Comparison of ENCODE assay signal across 8 cellular contexts in the genomic region with DNA sequence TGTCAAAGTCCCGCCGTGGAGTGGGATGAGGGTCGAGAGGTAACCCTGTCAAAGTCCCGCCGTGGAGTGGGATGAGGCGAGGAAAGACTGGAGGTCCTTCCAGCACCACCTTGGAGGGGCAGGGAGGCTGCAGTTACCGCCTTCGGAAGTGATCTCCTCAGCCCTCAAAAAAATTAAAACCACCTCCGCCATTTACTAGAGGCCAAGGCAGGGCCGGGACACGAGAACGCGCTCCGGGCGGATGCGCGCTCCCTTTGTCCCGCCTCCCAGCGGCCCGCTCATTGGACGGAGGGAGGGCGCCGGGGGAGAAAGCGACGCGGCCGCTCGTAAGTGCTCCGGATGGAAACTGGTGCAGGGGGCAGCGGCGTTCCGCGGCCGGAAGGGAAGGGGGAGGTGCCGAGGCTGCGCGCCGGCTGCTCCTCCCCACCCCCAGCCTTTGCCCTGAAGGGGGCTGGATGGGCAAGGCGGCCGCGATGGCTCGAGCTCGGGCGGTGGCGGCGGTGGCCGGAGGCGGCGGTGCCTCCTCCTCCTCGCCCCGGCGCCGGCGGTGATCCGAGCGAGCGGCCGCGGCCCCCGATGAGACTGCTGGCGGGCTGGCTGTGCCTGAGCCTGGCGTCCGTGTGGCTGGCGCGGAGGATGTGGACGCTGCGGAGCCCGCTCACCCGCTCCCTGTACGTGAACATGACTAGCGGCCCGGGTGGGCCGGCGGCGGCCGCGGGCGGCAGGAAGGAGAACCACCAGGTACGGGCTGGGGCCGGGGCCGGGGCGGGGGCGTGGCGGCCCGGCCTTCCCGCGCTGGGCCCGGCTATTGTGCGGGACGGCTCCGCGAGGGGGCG. TPM values are rescaled to one million over a fixed set of nuclear protein-coding genes. Genes with fewer than 3 reads are reported as not detected.
DNase-seq lines count a peak whose midpoint lies in the region; ATAC-seq and TF ChIP-seq lines count a peak whose summit lies in the region.

Gene METTL9, plus strand, starts transcription at position 420 of the 836 bp plus-strand sequence. Its CDS starts 157 bp downstream, at position 577.

- TF ChIP-seq CTCF in BE2C (IDR thresholded peaks at IDR 0.05; ENCODE audit: low read depth, low read length): no peak

- no peaks in the 10 kb centered on the region for H3K9me3 ChIP-seq in BE2C

- CTCF ChIA-PET in activated CD4-positive, alpha-beta T cell treated with anti-CD3 and anti-CD28 coated beads, Interleukin-2, amount 10 ng/mL, durations not matched to agents 7 days and 5 days (lab: Charles Lee): interaction anchor here (0.8 kb wide), 1 partner anchor 32 kb away, joined by 3 read pairs; no protein-coding TSS in a partner anchor

- H3K36me3 Mint-ChIP-seq in activated CD4-positive, alpha-beta T cell treated with anti-CD3 and anti-CD28 coated beads, Interleukin-2, amount 10 ng/mL, durations not matched to agents 7 days and 5 days (ENCODE audit: low read depth): peaks cover 10% of the 10 kb centered on the region

- peaks cover 52% of the 10 kb centered on the region for H3K4me1 Mint-ChIP-seq in activated CD4-positive, alpha-beta T cell treated with anti-CD3 and anti-CD28 coated beads, Interleukin-2, amount 10 ng/mL, durations not matched to agents 7 days and 5 days

- H3K27me3 ChIP-seq in BE2C: no peaks in the 10 kb centered on the region

- peak; percentile 85 for ATAC-seq in HG03460 (IDR thresholded peaks at IDR 0.05; ENCODE audit: unreplicated experiment)

- no peaks in the 10 kb centered on the region for H3K9me3 Mint-ChIP-seq in activated CD4-positive, alpha-beta T cell treated with anti-CD3 and anti-CD28 coated beads, Interleukin-2, amount 10 ng/mL, durations not matched to agents 7 days and 5 days

- peak within 1 kb of the TSS; percentile 95 for H3K27ac Mint-ChIP-seq in activated CD4-positive, alpha-beta T cell treated with anti-CD3 and anti-CD28 coated beads, Interleukin-2, amount 10 ng/mL, durations not matched to agents 7 days and 5 days

- H3K4me3 ChIP-seq in BE2C (ENCODE audit: low read depth, low read length): peak within 1 kb of the TSS; percentile 98

- DNase-seq in BE2C: peak; percentile 97
- peak; percentile 76 for DNase-seq in GM19240 (ENCODE audit: insufficient read length, low spot score)
- DNase-seq in NCI-H526 (lab: John Stamatoyannopoulos, UW): peak; percentile 83 to 98
- peak; percentile 94 for DNase-seq in activated CD4-positive, alpha-beta T cell treated with anti-CD3 and anti-CD28 coated beads, Interleukin-2, amount 10 ng/mL, durations not matched to agents 7 days and 5 days
- peak; percentile 90 for DNase-seq in cortex of kidney (lab: John Stamatoyannopoulos, UW)
- DNase-seq in left kidney (ENCODE audit: low read depth, low spot score): peak; percentile 99
- peak; percentile 94 for DNase-seq in stimulated activated CD4-positive, alpha-beta T cell treated with anti-CD3 and anti-CD28 coated beads, Interleukin-2, amount 100 ng/mL, for 24 hours

- POLR2A ChIA-PET in activated CD4-positive, alpha-beta T cell treated with anti-CD3 and anti-CD28 coated beads, Interleukin-2, amount 10 ng/mL, durations not matched to agents 7 days and 5 days (lab: Charles Lee): no interaction called here

- no peaks in the 10 kb centered on the region for H3K36me3 ChIP-seq in BE2C

- H3K4me3 Mint-ChIP-seq in activated CD4-positive, alpha-beta T cell treated with anti-CD3 and anti-CD28 coated beads, Interleukin-2, amount 10 ng/mL, durations not matched to agents 7 days and 5 days: peak within 1 kb of the TSS; percentile 84

- H3K27me3 Mint-ChIP-seq in activated CD4-positive, alpha-beta T cell treated with anti-CD3 and anti-CD28 coated beads, Interleukin-2, amount 10 ng/mL, durations not matched to agents 7 days and 5 days: no peaks in the 10 kb centered on the region

- peaks cover 3% of the 10 kb centered on the region; the same call in 1 of the 2 replicates for H3K4me1 ChIP-seq in BE2C

RNA-seq across cellular contexts. Expression of gene METTL9, which starts in this region (rescaled TPM):
- 101 TPM for polyA plus RNA-seq in BE2C (2012; ENCODE audit: insufficient read depth, insufficient read length, low read depth)
- total RNA-seq in activated CD4-positive, alpha-beta T cell treated with anti-CD3 and anti-CD28 coated beads, Interleukin-2, amount 10 ng/mL, durations not matched to agents 7 days and 5 days: 10 to 100 TPM; 82.1 to 87.1 TPM

Comparison
In these comparisons a context has a peak if more than half of its experiments do, and no peak if none do; other contexts are left out.
1. Peak in every context shown above with its lines: DNase-seq, ATAC-seq and H3K4me3 ChIP-seq.